ENCODE assay signal across 23 cellular contexts in genomic region chr1:95435611-95436010, GRCh38.
"Had no signal": no experiment of that assay in that cellular context is flagged by ENCODE, and none has a peak within 500 bp of the region (broad histone marks: within the 10 kb centered on the region; RNA-seq: fewer than 3 reads in every experiment).

No MANE protein-coding gene starts in this region.

- H3K27ac ChIP-seq: HL-60, PC-9, Peyer's patch had no signal

- H3K4me1 ChIP-seq: Peyer's patch had no signal

- H3K9me3 ChIP-seq: MG63, Peyer's patch had no signal

- H3K4me2 ChIP-seq: PC-9 had no signal

- DNase-seq: KBM-7, MG63, NCI-H1092, NCI-H1105 treated with DMSO at 0.1 percent for 48 hours, NCI-H1417 treated with DMSO at 0.1 percent for 48 hours, NCI-H146, NCI-H1694 treated with DMSO at 0.1 percent for 48 hours, NCI-H1930, NCI-H2081, NCI-H2107, NCI-H2227 treated with DMSO at 0.1 percent for 48 hours, NCI-H446, NCI-H510A, NCI-H524 treated with DMSO at 0.1 percent for 48 hours, NCI-H69, NCI-H774, PC-9, Peyer's patch, RPMI8226, SHP77, T-cell had no signal

- H3K4me3 ChIP-seq: MG63, PC-9, Peyer's patch had no signal

- ATAC-seq: T-cell had no signal

- H2AFZ ChIP-seq: PC-9 had no signal

- FAIRE-seq: HTR-8/SVneo had no signal

- H3K36me3 ChIP-seq: MG63, Peyer's patch had no signal

- H3K27me3 ChIP-seq: MG63, Peyer's patch had no signal
